In the genomic region with DNA sequence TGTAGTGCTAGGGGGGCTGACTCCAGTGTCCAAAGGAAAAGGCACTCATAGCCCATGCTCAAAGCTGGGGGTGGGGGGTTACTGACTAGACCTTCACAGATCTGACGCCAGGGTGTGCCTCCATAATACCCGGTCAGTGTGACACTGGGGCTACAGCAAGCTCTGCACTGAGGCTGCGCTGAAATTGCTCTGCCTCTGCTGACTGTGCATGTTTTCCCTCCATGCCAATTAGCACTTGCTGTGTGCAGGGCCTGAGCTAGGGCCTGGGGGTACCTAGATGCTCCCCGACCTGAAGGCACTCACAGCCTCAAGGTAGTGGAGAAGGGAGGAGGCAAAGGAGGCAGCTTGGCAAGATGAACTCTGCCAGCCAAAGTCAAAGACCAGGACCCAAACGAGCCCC, we compare ENCODE assay signal across 18 cellular contexts. TPM values are rescaled to one million over a fixed set of nuclear protein-coding genes. Genes with fewer than 3 reads are reported as not detected.
DNase-seq lines count a peak whose midpoint lies in the region; ATAC-seq, FAIRE-seq and TF ChIP-seq lines count a peak whose summit lies in the region.
"Had no signal": no experiment of that assay in that cellular context is flagged by ENCODE, and none has a peak within 500 bp of the region (broad histone marks: within the 10 kb centered on the region; RNA-seq: fewer than 3 reads in every experiment).

No MANE protein-coding gene starts in this region.

- in situ Hi-C loops in IMR-90 (cut with MboI; ENCODE audit: low sequenced_read_pairs), result no loop called here

- H3K4ac ChIP-seq in IMR-90 (ENCODE audit: low read depth, low read length) (no peak overlapping the region), H1 (replicated peaks; ENCODE audit: insufficient read length, low read depth, low read length) (no peak overlapping the region)

- POLR2A ChIA-PET in IMR-90 (lab: Charles Lee; ENCODE audit: unreplicated experiment), result no interaction called here
- POLR2A ChIA-PET in H1 (lab: Charles Lee; ENCODE audit: partially characterized antibody), result interaction anchor here (1.0 to 14.0 kb wide), 5 partner anchors 8 to 146 kb away, joined by 3 to 149 read pairs (median 4); a partner anchor contains a TSS

- H2BK15ac ChIP-seq in IMR-90 (ENCODE audit: low read depth, low read length) (no peak overlapping the region), H1 (ENCODE audit: low read length) (0 out of 2 replicates have a peak overlapping the region, but pooled peaks have one; percentile 46)

- no peak overlapping the region for H2AK9ac ChIP-seq in IMR-90 (replicated peaks; ENCODE audit: low read depth, low read length, poor library complexity)

- H2BK20ac ChIP-seq in IMR-90 (ENCODE audit: low read depth, low read length) (no peak overlapping the region), H1 (ENCODE audit: low read length) (no peak overlapping the region; the same call in 1 of the 2 replicates)

- no peak overlapping the region for H2AK5ac ChIP-seq in IMR-90 (ENCODE audit: low read depth, low read length)
- H2AK5ac ChIP-seq in H1 (ENCODE audit: low read depth, low read length), result no peak overlapping the region

- no peak overlapping the region for H2BK12ac ChIP-seq in H1 (ENCODE audit: low read depth, low read length)

- H3K36me3 ChIP-seq in IMR-90 (ENCODE audit: control insufficient read depth, insufficient read depth, low read length) (no peaks in the 10 kb centered on the region), H1 (ENCODE audit: control insufficient read depth in 2 of 4, insufficient read depth in 4 of 4, low read length in 3 of 4) (peaks cover 7 to 14% (median 9%) of the 10 kb centered on the region in 4 experiments; a peak in 5 of 8 replicates), osteoblast (ENCODE audit: insufficient read depth, low read length) (no peaks in the 10 kb centered on the region)

- H2AFZ ChIP-seq in IMR-90 (replicated peaks; ENCODE audit: low read length, poor library complexity) (no peak overlapping the region), H1 (ENCODE audit: low read length) (no peak overlapping the region), osteoblast (ENCODE audit: low read length) (no peak overlapping the region)

- H4K91ac ChIP-seq in IMR-90 (ENCODE audit: insufficient read depth, low read depth, low read length) (no peak overlapping the region), H1 (replicated peaks; ENCODE audit: insufficient read length, low read length) (no peak overlapping the region)

- dilution Hi-C loops in IMR-90 (cut with HindIII; ENCODE audit: low sequenced_read_pairs, unreplicated experiment), result no loop called here

- H4K5ac ChIP-seq in IMR-90 (ENCODE audit: low read depth, low read length) (no peak overlapping the region), H1 (ENCODE audit: insufficient read length, low read depth, low read length) (no peak overlapping the region)

- H3K4me1 ChIP-seq in IMR-90 (ENCODE audit: control insufficient read depth, insufficient read depth, low read length), result no peaks in the 10 kb centered on the region
- H3K4me1 ChIP-seq in H1 (replicated peaks in 1 of 4; ENCODE audit: control insufficient read depth in 3 of 4, insufficient read depth in 4 of 4, low read length in 3 of 4), result peaks cover 5 to 40% (median 29%) of the 10 kb centered on the region in 4 experiments
- no peaks in the 10 kb centered on the region for H3K4me1 ChIP-seq in osteoblast (ENCODE audit: insufficient read depth, low read length)

- H3K23ac ChIP-seq in IMR-90 (ENCODE audit: low read depth, low read length), result no peak overlapping the region
- no peak overlapping the region for H3K23ac ChIP-seq in H1 (ENCODE audit: insufficient read length)

- H3K79me1 ChIP-seq in IMR-90 (ENCODE audit: low read depth in 1 of 2, low read length in 2 of 2), result no peaks in the 10 kb centered on the region
- peaks cover 22% of the 10 kb centered on the region for H3K79me1 ChIP-seq in H1 (ENCODE audit: low read depth, low read length)

- no peak overlapping the region for H4K8ac ChIP-seq in IMR-90 (ENCODE audit: low read depth in 2 of 2, low read length in 2 of 2)
- H4K8ac ChIP-seq in H1 (ENCODE audit: extremely low read depth, insufficient read depth, low read length), result peak overlapping the region; percentile 63; the same call in 1 of the 2 replicates

- H3K56ac ChIP-seq in IMR-90 (ENCODE audit: extremely low read depth, insufficient read depth, low read length), result no peak overlapping the region
- H3K56ac ChIP-seq in H1 (replicated peaks; ENCODE audit: insufficient read length, low read depth, low read length), result no peak overlapping the region

- ATAC-seq in IMR-90 (ENCODE audit: low read depth) (no peak), GM21515 (IDR thresholded peaks at IDR 0.05; ENCODE audit: unreplicated experiment) (no peak)
- ATAC-seq: CD8-positive, alpha-beta T cell had no signal

- H2BK5ac ChIP-seq in IMR-90 (ENCODE audit: low read depth, low read length, poor library complexity, severe bottlenecking) (no peak overlapping the region), H1 (ENCODE audit: low read depth, low read length) (no peak overlapping the region)

- no peak for TF ChIP-seq CTCF in IMR-90 (conservative IDR thresholded peaks at IDR 0.05; ENCODE audit: low read depth, low read length)
- no peak for TF ChIP-seq CTCF in H1 (IDR thresholded peaks at IDR 0.05; ENCODE audit: control extremely low read depth in 1 of 3, insufficient read depth in 1 of 3, low read depth in 1 of 3, low read length in 3 of 3)
- TF ChIP-seq CTCF in osteoblast (IDR thresholded peaks at IDR 0.05; ENCODE audit: extremely low read depth, low read depth, low read length), result no peak

- no peaks in the 10 kb centered on the region for H3K9me3 ChIP-seq in IMR-90 (ENCODE audit: control insufficient read depth, insufficient read depth, low read length)
- H3K9me3 ChIP-seq in H1 (ENCODE audit: insufficient read depth in 2 of 2, low read depth in 1 of 2, low read length in 1 of 2), result no peaks in the 10 kb centered on the region
- H3K9me3 ChIP-seq in osteoblast (ENCODE audit: low read depth, low read length), result no peaks in the 10 kb centered on the region

- peaks cover 13% of the 10 kb centered on the region; the same call in 1 of the 2 replicates for H3K23me2 ChIP-seq in H1 (ENCODE audit: low read depth, low read length)

- no peak for FAIRE-seq in H1 (lab: Jason Lieb, UNC)
- FAIRE-seq: A204.1, GM12892, GM19239, H54 had no signal

- intact Hi-C loops in IMR-90 (cut with micrococcal nuclease), result no loop called here

- H2BK120ac ChIP-seq in IMR-90 (ENCODE audit: low read depth, low read length) (no peak overlapping the region), H1 (replicated peaks; ENCODE audit: low read depth, low read length) (no peak overlapping the region)

- H3K27ac ChIP-seq in IMR-90 (ENCODE audit: insufficient read depth, low read length) (no peak overlapping the region), angular gyrus (ENCODE audit: low read depth, low read length) (peak overlapping the region; percentile 76), H1 (ENCODE audit: low read depth, low read length) (0 out of 2 replicates have a peak overlapping the region, but pooled peaks have one; percentile 42), osteoblast (ENCODE audit: low read depth, low read length) (no peak overlapping the region), caudate nucleus (ENCODE audit: low read depth, low read length) (no peak overlapping the region)

- DNase-seq in IMR-90 (no peak), H1 (ENCODE audit: low read depth in 1 of 2, low spot score in 2 of 2) (no peak), osteoblast (ENCODE audit: insufficient read length, low spot score, missing footprints) (peak; percentile 76), D341Med (ENCODE audit: low spot score) (no peak), caudate nucleus (lab: John Stamatoyannopoulos, UW) (no peak)
- DNase-seq: CD8-positive, alpha-beta T cell; COR-L47; DND-41; GDM1 had no signal

- no peak overlapping the region for H3K18ac ChIP-seq in IMR-90 (ENCODE audit: low read depth, low read length)
- H3K18ac ChIP-seq in H1 (ENCODE audit: extremely low read depth, low read length), result no peak overlapping the region

- no TSS peak for BruUV-seq in IMR-90 (replicated peaks; lab: Mats Ljungman, UMichigan)

- WGBS in IMR-90 (ENCODE audit: extremely low coverage in 2 of 2, insufficient read length in 1 of 2), 2 experiments, result 66% methylated on average over 3 of the region's 5 CpGs; no CpG with 5 or more reads in 1 of the 2 experiments
- 92% methylated on average over 4 of the region's 5 CpGs; no CpG with 5 or more reads in 1 of the 2 experiments for WGBS in H1 (ENCODE audit: extremely low coverage in 1 of 2, insufficient coverage in 1 of 2, insufficient read length in 1 of 2, insufficient replicate concordance in 2 of 2, low coverage in 1 of 2, low lambda C conversion rate in 2 of 2, missing lambda C conversion rate in 1 of 2), 2 experiments

- no peak for TF ChIP-seq POLR2A in IMR-90 (IDR thresholded peaks at IDR 0.05; ENCODE audit: low read depth, low read length)
- no peak for TF ChIP-seq POLR2A in H1 (IDR thresholded peaks at IDR 0.05; ENCODE audit: control extremely low read depth in 1 of 2, low read depth in 2 of 2, low read length in 2 of 2)

- H3K14ac ChIP-seq in IMR-90 (replicated peaks; ENCODE audit: low read depth, low read length) (no peak overlapping the region), H1 (ENCODE audit: insufficient read length) (no peak overlapping the region)

- no peaks in the 10 kb centered on the region for H3K9me1 ChIP-seq in IMR-90 (ENCODE audit: insufficient read depth, low read length)

- peaks cover 3 to 57% of the 10 kb centered on the region in 2 experiments; a peak in 3 of 4 replicates for H3K79me2 ChIP-seq in H1 (ENCODE audit: control insufficient read depth in 1 of 2, insufficient read depth in 2 of 2, low read length in 2 of 2)
- no peaks in the 10 kb centered on the region for H3K79me2 ChIP-seq in osteoblast (ENCODE audit: insufficient read depth, low read length)

- TF ChIP-seq RAD21 in IMR-90 (IDR thresholded peaks at IDR 0.05; ENCODE audit: low read length) (no peak), H1 (IDR thresholded peaks at IDR 0.05 in 1 of 2, conservative IDR thresholded peaks at IDR 0.05 in 1 of 2; ENCODE audit: low read depth in 2 of 2, low read length in 2 of 2) (no peak)

- H3K4me2 ChIP-seq in IMR-90 (ENCODE audit: low read depth, low read length) (no peak overlapping the region), H1 (ENCODE audit: insufficient read depth in 1 of 2, low read depth in 2 of 2, low read length in 2 of 2) (no peak overlapping the region; a peak in 1 of 4 replicates), osteoblast (ENCODE audit: insufficient read depth, low read length) (no peak overlapping the region)

- CTCF ChIA-PET in IMR-90 (lab: Yijun Ruan, JAX), result no interaction called here
- CTCF ChIA-PET in H1 (lab: Charles Lee; ENCODE audit: partially characterized antibody), result interaction anchor here (0.5 to 11.7 kb wide), 6 partner anchors 17 to 144 kb away, joined by 3 to 89 read pairs (median 10); a partner anchor contains a TSS

- H3K27me3 ChIP-seq in IMR-90 (ENCODE audit: control insufficient read depth, insufficient read depth, low read length) (peaks cover 61% of the 10 kb centered on the region), H1 (replicated peaks in 1 of 4; ENCODE audit: control insufficient read depth in 3 of 4, extremely low read depth in 1 of 4, insufficient read depth in 3 of 4, low read length in 3 of 4) (no peaks in the 10 kb centered on the region), osteoblast (ENCODE audit: insufficient read depth, low read length) (peaks cover 39% of the 10 kb centered on the region)

- no peaks in the 10 kb centered on the region for H4K20me1 ChIP-seq in IMR-90 (ENCODE audit: insufficient read depth, low read length)
- peaks cover 14 to 30% of the 10 kb centered on the region in 2 experiments for H4K20me1 ChIP-seq in H1 (replicated peaks in 1 of 2; ENCODE audit: control insufficient read depth in 1 of 2, insufficient read depth in 2 of 2, low read length in 2 of 2)
- H4K20me1 ChIP-seq in osteoblast (ENCODE audit: insufficient read depth, low read length), result no peaks in the 10 kb centered on the region

- H3K4me3 ChIP-seq in IMR-90 (ENCODE audit: insufficient read depth, low read depth, low read length) (no peak overlapping the region), H1 (ENCODE audit: extremely low read depth in 1 of 4, insufficient read depth in 2 of 4, low read depth in 3 of 4, low read length in 4 of 4) (no peak overlapping the region), osteoblast (ENCODE audit: insufficient read depth, low read length) (no peak overlapping the region)

- no peak for TF ChIP-seq EP300 in H1 (IDR thresholded peaks at IDR 0.05; ENCODE audit: borderline replicate concordance in 1 of 2, low read depth in 2 of 2, low read length in 2 of 2)

- H3K9ac ChIP-seq in IMR-90 (ENCODE audit: low read depth, low read length) (no peak overlapping the region), H1 (replicated peaks in 1 of 4; ENCODE audit: extremely low read depth in 1 of 4, low read depth in 3 of 4, low read length in 3 of 4) (no peak overlapping the region)

RNA-seq across cellular contexts. Expression of a gene that starts 5.2 kb away (rescaled TPM):
- total RNA-seq in IMR-90 (2012; rRNA removed) (not detected in 2 replicates), osteoblast (not detected in 2 replicates)
- polyA plus RNA-seq in IMR-90 (2012; rRNA removed) (not detected in 2 replicates), H1 (2011; rRNA removed) (56.3 and 74.5 TPM in 2 replicates)
- polyA plus RNA-seq in IMR-90 (2012; cell fraction: cytosol; rRNA removed), result not detected in 2 replicates
- polyA plus RNA-seq in IMR-90 (2012; cell fraction: nucleus; rRNA removed; ENCODE audit: low replicate concordance), result 0.09 TPM in 1 of 2 replicates, not detected in the other
- total RNA-seq in H1 (2021; fragmentation: NEBNext Ultra II Directional; extraction: Animal tissue kit (Norgen Biotek cat#: 25700)), result 66.4 and 67.9 TPM in 2 replicates
- 80.5 TPM for polyA plus RNA-seq in H1 (2011; cell fraction: cytosol; rRNA removed)
- 277 TPM for polyA plus RNA-seq in H1 (2011; cell fraction: nucleus; rRNA removed)
- polyA plus RNA-seq in H1 (2012, experiment 1 of 2), result 70.4 to 87.7 TPM (median 77.8 TPM) in 4 replicates
- 61.8 TPM for polyA plus RNA-seq in H1 (2012, experiment 2 of 2)
- 39.4 TPM for polyA plus RNA-seq in H1 (2013, experiment 1 of 2)
- 33.4 TPM for polyA plus RNA-seq in H1 (2013, experiment 2 of 2)
- 57.9 and 66.0 TPM in 2 replicates for polyA minus RNA-seq in H1 (2011; rRNA and poly(A)+ RNA removed)
- 41.2 TPM for polyA minus RNA-seq in H1 (2011; cell fraction: cytosol; rRNA and poly(A)+ RNA removed)
- 57.3 TPM for polyA minus RNA-seq in H1 (2011; cell fraction: nucleus; rRNA and poly(A)+ RNA removed)
- total RNA-seq: CD8-positive, alpha-beta T cell had no signal
- polyA plus RNA-seq: BJ, IgD-negative memory B cell had no signal

RNA-seq across cellular contexts. Expression of a gene that starts 8.1 kb away (rescaled TPM):
- total RNA-seq in IMR-90 (2012; rRNA removed) (5.3 and 6.3 TPM in 2 replicates), osteoblast (1.4 and 2.4 TPM in 2 replicates)
- polyA plus RNA-seq in IMR-90 (2012; rRNA removed) (9.2 and 10.0 TPM in 2 replicates), H1 (2011; rRNA removed) (27.7 and 29.5 TPM in 2 replicates)
- 3.3 and 4.5 TPM in 2 replicates for polyA plus RNA-seq in IMR-90 (2012; cell fraction: cytosol; rRNA removed)
- polyA plus RNA-seq in IMR-90 (2012; cell fraction: nucleus; rRNA removed; ENCODE audit: low replicate concordance), result 22.2 and 30.7 TPM in 2 replicates
- 25.4 and 28.1 TPM in 2 replicates for total RNA-seq in H1 (2021; fragmentation: NEBNext Ultra II Directional; extraction: Animal tissue kit (Norgen Biotek cat#: 25700))
- 29.3 TPM for polyA plus RNA-seq in H1 (2011; cell fraction: cytosol; rRNA removed)
- polyA plus RNA-seq in H1 (2011; cell fraction: nucleus; rRNA removed), result 101 TPM
- polyA plus RNA-seq in H1 (2012, experiment 1 of 2), result 21.5 to 33.3 TPM (median 29.6 TPM) in 4 replicates
- polyA plus RNA-seq in H1 (2012, experiment 2 of 2), result 18.8 TPM
- 22.0 TPM for polyA plus RNA-seq in H1 (2013, experiment 1 of 2)
- polyA plus RNA-seq in H1 (2013, experiment 2 of 2), result 20.9 TPM
- polyA minus RNA-seq in H1 (2011; rRNA and poly(A)+ RNA removed), result 37.3 and 44.4 TPM in 2 replicates
- polyA minus RNA-seq in H1 (2011; cell fraction: cytosol; rRNA and poly(A)+ RNA removed), result 14.4 TPM
- polyA minus RNA-seq in H1 (2011; cell fraction: nucleus; rRNA and poly(A)+ RNA removed), result 39.7 TPM

RNA-seq across cellular contexts. Expression of a gene that starts 39.2 kb away (rescaled TPM):
- total RNA-seq in IMR-90 (2012; rRNA removed), result under 0.01 TPM in 1 of 2 replicates, not detected in the other
- polyA plus RNA-seq in IMR-90 (2012; rRNA removed), result 0.10 and 0.14 TPM in 2 replicates
- 0.20 TPM in 1 of 2 replicates, not detected in the other for polyA plus RNA-seq in IMR-90 (2012; cell fraction: cytosol; rRNA removed)
- polyA plus RNA-seq in IMR-90 (2012; cell fraction: nucleus; rRNA removed; ENCODE audit: low replicate concordance), result 0.60 and 1.4 TPM in 2 replicates
- total RNA-seq in H1 (2021; fragmentation: NEBNext Ultra II Directional; extraction: Animal tissue kit (Norgen Biotek cat#: 25700)), result 4.8 and 7.6 TPM in 2 replicates
- polyA plus RNA-seq in H1 (2011; rRNA removed), result 7.6 and 9.4 TPM in 2 replicates
- 7.7 TPM for polyA plus RNA-seq in H1 (2011; cell fraction: cytosol; rRNA removed)
- 42.5 TPM for polyA plus RNA-seq in H1 (2011; cell fraction: nucleus; rRNA removed)
- polyA plus RNA-seq in H1 (2012, experiment 1 of 2), result 3.3 to 8.7 TPM (median 5.8 TPM) in 4 replicates
- 3.9 TPM for polyA plus RNA-seq in H1 (2012, experiment 2 of 2)
- 6.4 TPM for polyA plus RNA-seq in H1 (2013, experiment 1 of 2)
- polyA plus RNA-seq in H1 (2013, experiment 2 of 2), result 3.9 TPM
- 6.6 and 13.8 TPM in 2 replicates for polyA minus RNA-seq in H1 (2011; rRNA and poly(A)+ RNA removed)
- 4.0 TPM for polyA minus RNA-seq in H1 (2011; cell fraction: cytosol; rRNA and poly(A)+ RNA removed)
- 20.9 TPM for polyA minus RNA-seq in H1 (2011; cell fraction: nucleus; rRNA and poly(A)+ RNA removed)
- 0.72 and 1.8 TPM in 2 replicates for total RNA-seq in osteoblast
- polyA plus RNA-seq: CD14-positive monocyte had no signal

RNA-seq across cellular contexts. Expression of a gene that starts 50.8 kb away (rescaled TPM):
- total RNA-seq in IMR-90 (2012; rRNA removed) (15.3 and 18.6 TPM in 2 replicates), osteoblast (76.7 and 81.3 TPM in 2 replicates)
- polyA plus RNA-seq in IMR-90 (2012; rRNA removed) (57.0 and 57.8 TPM in 2 replicates), H1 (2011; rRNA removed) (0.65 and 1.8 TPM in 2 replicates)
- 15.4 and 23.7 TPM in 2 replicates for polyA plus RNA-seq in IMR-90 (2012; cell fraction: cytosol; rRNA removed)
- polyA plus RNA-seq in IMR-90 (2012; cell fraction: nucleus; rRNA removed; ENCODE audit: low replicate concordance), result 627 and 1,170 TPM in 2 replicates
- total RNA-seq in H1 (2021; fragmentation: NEBNext Ultra II Directional; extraction: Animal tissue kit (Norgen Biotek cat#: 25700)), result 0.34 and 1.9 TPM in 2 replicates
- polyA plus RNA-seq in H1 (2011; cell fraction: cytosol; rRNA removed), result 1.6 TPM
- 8.9 TPM for polyA plus RNA-seq in H1 (2011; cell fraction: nucleus; rRNA removed)
- polyA plus RNA-seq in H1 (2012, experiment 1 of 2), result 0.66 to 1.4 TPM (median 0.97 TPM) in 4 replicates
- 0.46 TPM for polyA plus RNA-seq in H1 (2012, experiment 2 of 2)
- polyA plus RNA-seq in H1 (2013, experiment 1 of 2), result 0.26 TPM
- 0.22 TPM for polyA plus RNA-seq in H1 (2013, experiment 2 of 2)
- polyA minus RNA-seq in H1 (2011; rRNA and poly(A)+ RNA removed), result 1.3 TPM in 1 of 2 replicates, not detected in the other
- not detected for polyA minus RNA-seq in H1 (2011; cell fraction: cytosol; rRNA and poly(A)+ RNA removed)
- polyA minus RNA-seq in H1 (2011; cell fraction: nucleus; rRNA and poly(A)+ RNA removed), result 2.8 TPM

Comparison
In these comparisons a context has a peak if more than half of its experiments do, and no peak if none do; other contexts are left out.
1. H3K27ac ChIP-seq: peak in angular gyrus (single experiment) and H1 (single experiment); none in IMR-90 (single experiment), osteoblast (single experiment) and caudate nucleus (single experiment).
2. RNA of a gene that starts 5.2 kb away (total RNA-seq): 66.4 to 67.9 TPM in H1; not detected in IMR-90 and not detected in osteoblast; every median in the first group is over 10 times any median in the second.